26 cellular contexts compared by ENCODE assay signal in the genomic region with DNA sequence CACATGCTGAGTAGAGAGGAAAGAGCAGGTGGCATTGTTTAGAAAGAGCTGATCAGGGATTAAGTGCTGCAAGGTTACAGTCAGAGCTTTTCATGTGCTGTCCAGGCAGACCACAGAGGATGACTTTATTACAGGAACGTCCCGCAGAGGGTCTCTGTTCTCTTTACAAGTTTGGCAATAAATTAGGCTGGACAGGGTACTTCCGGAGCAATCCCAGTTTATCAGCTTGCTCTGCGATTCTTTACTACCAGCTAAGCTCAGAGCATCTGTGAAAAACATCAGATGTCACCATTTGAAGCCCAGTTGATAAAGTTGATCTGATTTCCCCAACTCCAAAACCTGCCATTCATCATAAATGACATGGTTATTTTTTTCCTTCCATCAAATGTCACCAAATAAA.
"Had no signal": no experiment of that assay in that cellular context is flagged by ENCODE, and none has a peak within 500 bp of the region (broad histone marks: within the 10 kb centered on the region; RNA-seq: fewer than 3 reads in every experiment).

No MANE protein-coding gene starts in this region.

- DNase-seq: activated CD4-positive, alpha-beta T cell treated with anti-CD3 and anti-CD28 coated beads for 36 hours; activated CD4-positive, alpha-beta T cell treated with anti-CD3 and anti-CD28 coated beads, Interleukin-2, amount 10 ng/mL, durations not matched to agents 7 days and 5 days; activated CD4-positive, alpha-beta T cell treated with anti-CD3 and anti-CD28 coated beads, Interleukin-2, amount 50 U/mL, for 48 hours; activated CD8-positive, alpha-beta T cell treated with anti-CD3 and anti-CD28 coated beads, Interleukin-2, amount 10 ng/mL, durations not matched to agents 7 days and 5 days; activated gamma-delta T cell; activated naive CD4-positive, alpha-beta T cell treated with anti-CD3 and anti-CD28 coated beads for 36 hours; activated T-cell treated with anti-CD3 and anti-CD28 coated beads, Interleukin-2, amount 50 U/mL, for 24 hours; adrenal gland; body of pancreas; NCI-H1092 treated with DMSO at 0.1 percent for 48 hours; NCI-H1417; NCI-H1694; NCI-H1930; NCI-H2081 treated with DMSO at 0.1 percent for 48 hours; NCI-H345; NCI-H526 treated with DMSO at 0.1 percent for 48 hours; NCI-H774; SIG-M5 had no signal

- H3K4me3 ChIP-seq: adrenal gland, body of pancreas, breast epithelium had no signal

- H3K4me1 Mint-ChIP-seq: activated CD4-positive, alpha-beta T cell treated with anti-CD3 and anti-CD28 coated beads for 36 hours; activated CD4-positive, alpha-beta T cell treated with anti-CD3 and anti-CD28 coated beads, Interleukin-2, amount 10 ng/mL, durations not matched to agents 7 days and 5 days had no signal

- H3K4me1 ChIP-seq: adrenal gland, body of pancreas, breast epithelium had no signal

- H3K4me3 Mint-ChIP-seq: activated CD4-positive, alpha-beta T cell treated with anti-CD3 and anti-CD28 coated beads for 36 hours; activated CD4-positive, alpha-beta T cell treated with anti-CD3 and anti-CD28 coated beads, Interleukin-2, amount 10 ng/mL, durations not matched to agents 7 days and 5 days; activated CD8-positive, alpha-beta T cell treated with anti-CD3 and anti-CD28 coated beads, Interleukin-2, amount 10 ng/mL, durations not matched to agents 7 days and 5 days; activated naive CD4-positive, alpha-beta T cell treated with anti-CD3 and anti-CD28 coated beads for 36 hours; activated T-cell treated with anti-CD3 and anti-CD28 coated beads, Interleukin-2, amount 50 U/mL, for 24 hours; T-helper 1 cell treated with Interleukin-12 subunit alpha and Interleukin-12 subunit beta and Interleukin-4 antibody, amounts not matched to agents 30 μg/mL and 1 μg/mL, for 36 hours; T-helper 2 cell treated with Interferon-gamma antibody and Interleukin-4, amounts not matched to agents 5 μg/mL and 100 μg/mL, for 36 hours had no signal

- H3K27ac Mint-ChIP-seq: activated CD4-positive, alpha-beta T cell treated with anti-CD3 and anti-CD28 coated beads for 36 hours; activated CD4-positive, alpha-beta T cell treated with anti-CD3 and anti-CD28 coated beads, Interleukin-2, amount 10 ng/mL, durations not matched to agents 7 days and 5 days; activated CD8-positive, alpha-beta T cell treated with anti-CD3 and anti-CD28 coated beads, Interleukin-2, amount 10 ng/mL, durations not matched to agents 7 days and 5 days; activated naive CD4-positive, alpha-beta T cell treated with anti-CD3 and anti-CD28 coated beads for 36 hours; activated naive CD4-positive, alpha-beta T cell treated with anti-CD3 and anti-CD28 coated beads, Interleukin-2, amount 50 U/mL, for 72 hours; activated T-cell treated with anti-CD3 and anti-CD28 coated beads, Interleukin-2, amount 50 U/mL, for 24 hours; activated T-helper 2 cell treated with anti-CD3 and anti-CD28 coated beads, Interferon-gamma antibody, Interleukin-2, Interleukin-4, amounts not matched to agents 10 μg/mL and 5 μg/mL and 100 μg/mL, durations not matched to agents 14 hours and 24 hours and 36 hours; T-helper 1 cell treated with Interleukin-12 subunit alpha and Interleukin-12 subunit beta and Interleukin-4 antibody, amounts not matched to agents 30 μg/mL and 1 μg/mL, for 36 hours; T-helper 2 cell treated with Interferon-gamma antibody and Interleukin-4, amounts not matched to agents 5 μg/mL and 100 μg/mL, for 36 hours had no signal

- H3K36me3 ChIP-seq: adrenal gland, breast epithelium had no signal

- H3K9me3 Mint-ChIP-seq: activated naive CD4-positive, alpha-beta T cell treated with anti-CD3 and anti-CD28 coated beads for 36 hours; activated naive CD4-positive, alpha-beta T cell treated with anti-CD3 and anti-CD28 coated beads, Interleukin-2, amount 50 U/mL, for 72 hours; T-helper 2 cell treated with Interferon-gamma antibody and Interleukin-4, amounts not matched to agents 5 μg/mL and 100 μg/mL, for 36 hours had no signal

- H3K27me3 ChIP-seq: adrenal gland, body of pancreas, breast epithelium had no signal

- H3K9me3 ChIP-seq: adrenal gland, body of pancreas had no signal

- H3K36me3 Mint-ChIP-seq: activated naive CD4-positive, alpha-beta T cell treated with anti-CD3 and anti-CD28 coated beads, Interleukin-2, amount 50 U/mL, for 72 hours had no signal

- H3K27ac ChIP-seq: adrenal gland, body of pancreas, breast epithelium had no signal

- H3K27me3 Mint-ChIP-seq: activated CD4-positive, alpha-beta T cell treated with anti-CD3 and anti-CD28 coated beads for 36 hours; activated CD4-positive, alpha-beta T cell treated with anti-CD3 and anti-CD28 coated beads, Interleukin-2, amount 10 ng/mL, durations not matched to agents 7 days and 5 days; activated T-cell treated with anti-CD3 and anti-CD28 coated beads, Interleukin-2, amount 50 U/mL, for 24 hours had no signal

- ATAC-seq: activated CD4-positive, alpha-beta T cell treated with anti-CD3 and anti-CD28 coated beads for 36 hours; activated CD4-positive, CD25-positive, alpha-beta regulatory T cell treated with anti-CD3 and anti-CD28 coated beads, Interleukin-2, amount 50 U/mL, for 24 hours; activated CD8-positive, alpha-beta T cell treated with anti-CD3 and anti-CD28 coated beads, Interleukin-2, amount 10 ng/mL, durations not matched to agents 7 days and 5 days; activated naive CD4-positive, alpha-beta T cell treated with anti-CD3 and anti-CD28 coated beads, Interleukin-2, amount 50 U/mL, for 72 hours; body of pancreas; Panc1; Right ventricle myocardium inferior had no signal
